ENCODE assay signal across 14 cellular contexts in the genomic region with DNA sequence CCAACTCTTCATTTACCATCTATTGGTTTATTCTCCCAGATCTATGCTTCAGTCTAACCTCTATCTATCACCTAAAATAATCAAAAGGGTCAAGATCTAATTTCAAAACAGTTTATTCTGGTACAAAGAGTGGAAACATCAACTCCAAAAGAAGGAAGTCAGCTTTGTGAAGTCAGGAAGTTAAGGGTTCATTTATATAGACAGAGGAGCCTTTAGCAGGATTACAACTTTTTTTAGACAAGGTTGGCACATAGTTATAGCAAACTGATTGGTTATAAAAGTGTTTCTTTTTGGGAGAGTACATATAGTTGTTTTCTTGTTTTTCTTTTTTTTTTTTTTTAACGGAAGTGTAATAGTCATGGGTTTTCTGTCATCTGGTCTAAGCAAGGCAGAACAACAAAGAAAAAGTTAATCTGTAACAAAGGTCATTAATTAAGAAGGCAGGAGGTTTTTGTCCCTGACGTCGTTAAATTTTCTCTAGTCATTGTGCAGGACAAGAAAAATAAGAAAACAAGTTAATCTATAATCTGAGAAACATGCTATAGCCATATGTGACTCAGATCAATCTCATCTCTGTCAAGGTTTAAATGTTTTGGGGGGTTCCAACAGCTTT. TPM values are rescaled to one million over a fixed set of nuclear protein-coding genes. Genes with fewer than 3 reads are reported as not detected.
DNase-seq lines count a peak whose midpoint lies in the region; ATAC-seq and TF ChIP-seq lines count a peak whose summit lies in the region.
"Had no signal": no experiment of that assay in that cellular context is flagged by ENCODE, and none has a peak within 500 bp of the region (broad histone marks: within the 10 kb centered on the region; RNA-seq: fewer than 3 reads in every experiment).

No MANE protein-coding gene starts in this region.

- no peak overlapping the region for H3K27ac ChIP-seq in CD4-positive, alpha-beta memory T cell (ENCODE audit: low read depth, low read length)
- peak overlapping the region; percentile 62 for H3K27ac ChIP-seq in OCI-LY1 (ENCODE audit: low read depth, low read length, poor library complexity, severe bottlenecking)
- no peak overlapping the region for H3K27ac ChIP-seq in A673 (ENCODE audit: low read depth, low read length, poor library complexity, severe bottlenecking)
- H3K27ac ChIP-seq in mesendoderm (ENCODE audit: low read depth, low read length): no peak overlapping the region

- H3K27ac Mint-ChIP-seq in CD4-positive, alpha-beta memory T cell: peak overlapping the region in 5 of 7 donors; percentile 29 to 72 (median 43)
- H3K27ac Mint-ChIP-seq in T-helper 17 cell: no peak overlapping the region
- H3K27ac Mint-ChIP-seq: activated naive CD4-positive, alpha-beta T cell treated with anti-CD3 and anti-CD28 coated beads, Interleukin-2, amount 50 U/mL, for 24 hours; stimulated activated effector memory CD8-positive, alpha-beta T cell treated with anti-CD3 and anti-CD28 coated beads, Interleukin-12 subunit alpha, Interleukin-12 subunit beta, amount 100 ng/mL, for 72 hours had no signal

- H3K36me3 ChIP-seq in CD4-positive, alpha-beta memory T cell (ENCODE audit: insufficient read depth, low read length): no peaks in the 10 kb centered on the region
- H3K36me3 ChIP-seq in OCI-LY1 (ENCODE audit: insufficient read depth, low read length) (no peaks in the 10 kb centered on the region), A673 (ENCODE audit: insufficient read depth, low read length, poor library complexity, severe bottlenecking) (no peaks in the 10 kb centered on the region), mesendoderm (ENCODE audit: control insufficient read depth, insufficient read depth, low read length) (no peaks in the 10 kb centered on the region)
- H3K36me3 ChIP-seq: BE2C, MG63 had no signal

- H4K8ac ChIP-seq in mesendoderm (ENCODE audit: low read depth, low read length): no peak overlapping the region

- no peaks in the 10 kb centered on the region for H3K27me3 ChIP-seq in CD4-positive, alpha-beta memory T cell (ENCODE audit: insufficient read depth, low read length)
- H3K27me3 ChIP-seq in OCI-LY1 (ENCODE audit: insufficient read depth, low read length) (no peaks in the 10 kb centered on the region), A673 (replicated peaks; ENCODE audit: insufficient read depth, low read depth, low read length, poor library complexity) (no peaks in the 10 kb centered on the region), mesendoderm (ENCODE audit: insufficient read depth, low read length, poor library complexity) (no peaks in the 10 kb centered on the region)
- H3K27me3 ChIP-seq: BE2C, MG63 had no signal

- no peak overlapping the region for H3K18ac ChIP-seq in mesendoderm (ENCODE audit: low read length)

- no peak overlapping the region for H3K4ac ChIP-seq in mesendoderm (ENCODE audit: low read depth, low read length)

- peak overlapping the region; percentile 8; the same call in 1 of the 2 replicates for H3K9ac ChIP-seq in OCI-LY1 (ENCODE audit: low read length)
- H3K9ac ChIP-seq in mesendoderm (ENCODE audit: low read length): no peak overlapping the region

- no peak for DNase-seq in CD4-positive, alpha-beta memory T cell
- DNase-seq in left kidney (ENCODE audit: low read depth, low spot score): peak; percentile 55
- DNase-seq in A673 (ENCODE audit: low spot score): no peak
- DNase-seq in mesendoderm: no peak
- DNase-seq in SHP77 (lab: John Stamatoyannopoulos, UW): no peak
- DNase-seq in T-helper 17 cell: no peak
- DNase-seq: BE2C; MG63; mucosa of descending colon; stimulated activated CD4-positive, alpha-beta T cell treated with anti-CD3 and anti-CD28 coated beads, Interleukin-2, amount 100 ng/mL, for 24 hours had no signal

- H3K79me2 ChIP-seq in OCI-LY1 (ENCODE audit: insufficient read depth, low read length): no peaks in the 10 kb centered on the region
- no peaks in the 10 kb centered on the region for H3K79me2 ChIP-seq in mesendoderm (ENCODE audit: control insufficient read depth, insufficient read depth, low read length)

- no peak overlapping the region for H2AK5ac ChIP-seq in mesendoderm (ENCODE audit: low read length)

- H3K56ac ChIP-seq in mesendoderm (ENCODE audit: low read length): no peak overlapping the region

- peak; percentile 66 for ATAC-seq in GM21619 (IDR thresholded peaks at IDR 0.05; ENCODE audit: unreplicated experiment)
- no peak for ATAC-seq in T-helper 17 cell
- ATAC-seq: mucosa of descending colon; stimulated activated effector memory CD8-positive, alpha-beta T cell treated with anti-CD3 and anti-CD28 coated beads, Interleukin-12 subunit alpha, Interleukin-12 subunit beta, amount 100 ng/mL, for 72 hours had no signal

- H3K4me2 ChIP-seq in OCI-LY1 (ENCODE audit: low read length) (peak overlapping the region; percentile 2; the same call in 1 of the 2 replicates), mesendoderm (ENCODE audit: low read length) (no peak overlapping the region)

- H3K4me1 ChIP-seq in CD4-positive, alpha-beta memory T cell (ENCODE audit: insufficient read depth, low read length): peaks cover 9% of the 10 kb centered on the region
- H3K4me1 ChIP-seq in OCI-LY1 (ENCODE audit: insufficient read depth, low read length, severe bottlenecking) (peaks cover 19% of the 10 kb centered on the region), A673 (ENCODE audit: insufficient read depth, low read length, poor library complexity, severe bottlenecking) (peaks cover 14% of the 10 kb centered on the region), mesendoderm (ENCODE audit: control insufficient read depth, low read depth, low read length) (peaks cover 2% of the 10 kb centered on the region)
- H3K4me1 ChIP-seq: BE2C had no signal

- no peak overlapping the region for H2BK5ac ChIP-seq in mesendoderm (ENCODE audit: low read length)

- CTCF ChIA-PET in CD4-positive, alpha-beta memory T cell (lab: Charles Lee; ENCODE audit: partially characterized antibody): interaction anchor here (0.8 to 4.8 kb wide), 6 partner anchors 18 to 374 kb away, joined by 4 to 45 read pairs (median 22); no protein-coding TSS in a partner anchor
- CTCF ChIA-PET in A673 (lab: Charles Lee): no interaction called here

- WGBS in mesendoderm (ENCODE audit: extremely low coverage, insufficient coverage, low lambda C conversion rate): no CpG with 5 or more reads among the region's 3 CpGs

- H2BK15ac ChIP-seq in mesendoderm (replicated peaks; ENCODE audit: low read depth): no peak overlapping the region

- BruUV-seq in A673 (replicated peaks; lab: Mats Ljungman, UMichigan): no TSS peak

- intact Hi-C loops in CD4-positive, alpha-beta memory T cell (cut with micrococcal nuclease): no loop called here
- intact Hi-C loops in A673 (cut with micrococcal nuclease; ENCODE audit: unreplicated experiment): no loop called here

- no peaks in the 10 kb centered on the region for H3F3A ChIP-seq in OCI-LY1 (ENCODE audit: insufficient read depth, low read length)

- POLR2A ChIA-PET in CD4-positive, alpha-beta memory T cell (lab: Charles Lee; ENCODE audit: partially characterized antibody): no interaction called here
- POLR2A ChIA-PET in A673 (lab: Charles Lee; ENCODE audit: low non-redundant PET): interaction anchor here (0.7 kb wide), 1 partner anchor 178 kb away, joined by 3 read pairs; no protein-coding TSS in a partner anchor

- no peak overlapping the region for H3K4me3 ChIP-seq in CD4-positive, alpha-beta memory T cell (ENCODE audit: low read length in 2 of 2)
- H3K4me3 ChIP-seq in OCI-LY1 (ENCODE audit: low read depth, low read length, poor library complexity, severe bottlenecking) (no peak overlapping the region), A673 (ENCODE audit: low read depth, low read length, poor library complexity, severe bottlenecking) (no peak overlapping the region), mesendoderm (ENCODE audit: low read length) (no peak overlapping the region)
- H3K4me3 ChIP-seq: MG63, mucosa of descending colon had no signal

- no peaks in the 10 kb centered on the region for H3K9me2 ChIP-seq in OCI-LY1 (ENCODE audit: low read depth, low read length)

- H3K4me3 Mint-ChIP-seq in CD4-positive, alpha-beta memory T cell: peak overlapping the region in 3 of 8 donors; percentile 3 to 6 (median 3)
- H3K4me3 Mint-ChIP-seq in T-helper 17 cell: no peak overlapping the region
- H3K4me3 Mint-ChIP-seq: activated naive CD4-positive, alpha-beta T cell treated with anti-CD3 and anti-CD28 coated beads, Interleukin-2, amount 50 U/mL, for 24 hours; stimulated activated effector memory CD8-positive, alpha-beta T cell treated with anti-CD3 and anti-CD28 coated beads, Interleukin-12 subunit alpha, Interleukin-12 subunit beta, amount 100 ng/mL, for 72 hours had no signal

- no peaks in the 10 kb centered on the region for H3K9me3 Mint-ChIP-seq in CD4-positive, alpha-beta memory T cell
- H3K9me3 Mint-ChIP-seq: activated naive CD4-positive, alpha-beta T cell treated with anti-CD3 and anti-CD28 coated beads, Interleukin-2, amount 50 U/mL, for 24 hours; stimulated activated effector memory CD8-positive, alpha-beta T cell treated with anti-CD3 and anti-CD28 coated beads, Interleukin-12 subunit alpha, Interleukin-12 subunit beta, amount 100 ng/mL, for 72 hours had no signal

- H2AFZ ChIP-seq in OCI-LY1 (ENCODE audit: low read length): peak overlapping the region; percentile 73

- no peak overlapping the region for H3K23ac ChIP-seq in mesendoderm (ENCODE audit: low read length)

- no peak for TF ChIP-seq CTCF in OCI-LY1 (IDR thresholded peaks at IDR 0.05; ENCODE audit: low read length)
- TF ChIP-seq CTCF in A673 (conservative IDR thresholded peaks at IDR 0.05; ENCODE audit: low read depth, low read length): no peak

- H3K9me3 ChIP-seq in CD4-positive, alpha-beta memory T cell (ENCODE audit: control insufficient read depth in 1 of 2, low read length in 2 of 2): no peaks in the 10 kb centered on the region
- H3K9me3 ChIP-seq in OCI-LY1 (ENCODE audit: low read length): no peaks in the 10 kb centered on the region; the same call in 1 of the 2 replicates
- H3K9me3 ChIP-seq in A673 (ENCODE audit: low read depth, low read length, poor library complexity, severe bottlenecking): no peaks in the 10 kb centered on the region
- no peaks in the 10 kb centered on the region for H3K9me3 ChIP-seq in T-helper 17 cell (ENCODE audit: control insufficient read depth, low read length, poor library complexity, severe bottlenecking)
- H3K9me3 ChIP-seq: BE2C, MG63, mucosa of descending colon had no signal

- peaks cover 2 to 3% of the 10 kb centered on the region in 2 donors for H3K27me3 Mint-ChIP-seq in CD4-positive, alpha-beta memory T cell
- peaks cover 12% of the 10 kb centered on the region for H3K27me3 Mint-ChIP-seq in T-helper 17 cell
- H3K27me3 Mint-ChIP-seq: activated naive CD4-positive, alpha-beta T cell treated with anti-CD3 and anti-CD28 coated beads, Interleukin-2, amount 50 U/mL, for 24 hours had no signal

- H4K20me1 ChIP-seq in OCI-LY1 (ENCODE audit: insufficient read depth, low read length): no peaks in the 10 kb centered on the region

- peaks cover 7 to 14% (median 10%) of the 10 kb centered on the region in 4 donors for H3K4me1 Mint-ChIP-seq in CD4-positive, alpha-beta memory T cell
- peaks cover 8% of the 10 kb centered on the region for H3K4me1 Mint-ChIP-seq in T-helper 17 cell
- H3K4me1 Mint-ChIP-seq: activated naive CD4-positive, alpha-beta T cell treated with anti-CD3 and anti-CD28 coated beads, Interleukin-2, amount 50 U/mL, for 24 hours; stimulated activated effector memory CD8-positive, alpha-beta T cell treated with anti-CD3 and anti-CD28 coated beads, Interleukin-12 subunit alpha, Interleukin-12 subunit beta, amount 100 ng/mL, for 72 hours had no signal

- H3K79me1 ChIP-seq in mesendoderm (ENCODE audit: low read length): no peaks in the 10 kb centered on the region

- no peaks in the 10 kb centered on the region for H3K36me3 Mint-ChIP-seq in CD4-positive, alpha-beta memory T cell
- H3K36me3 Mint-ChIP-seq in T-helper 17 cell (ENCODE audit: low read depth): peaks cover 4% of the 10 kb centered on the region
- H3K36me3 Mint-ChIP-seq: activated naive CD4-positive, alpha-beta T cell treated with anti-CD3 and anti-CD28 coated beads, Interleukin-2, amount 50 U/mL, for 24 hours; stimulated activated effector memory CD8-positive, alpha-beta T cell treated with anti-CD3 and anti-CD28 coated beads, Interleukin-12 subunit alpha, Interleukin-12 subunit beta, amount 100 ng/mL, for 72 hours had no signal

- no peak overlapping the region for H4K5ac ChIP-seq in mesendoderm (ENCODE audit: low read length)

- no peak overlapping the region for H2BK120ac ChIP-seq in mesendoderm (ENCODE audit: low read depth, low read length)

RNA-seq across cellular contexts. Expression of a gene that starts 13.0 kb away (rescaled TPM):
- total RNA-seq in CD4-positive, alpha-beta memory T cell: not detected
- not detected for polyA plus RNA-seq in CD4-positive, alpha-beta memory T cell
- total RNA-seq in A673 (2021): 0.52 and 1.7 TPM in 2 replicates
- 1.2 TPM for polyA plus RNA-seq in mesendoderm (2013, experiment 1 of 2)
- polyA plus RNA-seq in mesendoderm (2013, experiment 2 of 2): 1.3 TPM
- not detected for total RNA-seq in T-helper 17 cell

RNA-seq across cellular contexts. Expression of a gene that starts 22.2 kb away (rescaled TPM):
- total RNA-seq in CD4-positive, alpha-beta memory T cell: 10 to 100 TPM; 23.0 to 27.3 TPM
- polyA plus RNA-seq in CD4-positive, alpha-beta memory T cell: 1 to 10 TPM; 2.9 to 4.7 TPM
- total RNA-seq in A673 (2021) (21.9 and 27.2 TPM in 2 replicates), T-helper 17 cell (10 to 100 TPM; 15.1 to 15.2 TPM)
- polyA plus RNA-seq in mesendoderm (2013, experiment 1 of 2): 56.3 TPM
- polyA plus RNA-seq in mesendoderm (2013, experiment 2 of 2): 55.5 TPM
